ENCODE assay signal across 8 cellular contexts in genomic region chr14:32202941-32203882, GRCh38. TPM values are rescaled to one million over a fixed set of nuclear protein-coding genes. Genes with fewer than 3 reads are reported as not detected.
DNase-seq lines count a peak whose midpoint lies in the region; ATAC-seq and TF ChIP-seq lines count a peak whose summit lies in the region.

Gene RNU6-8 (minus strand): TSS chr14:32203269.

- H3K4me3 Mint-ChIP-seq in progenitor cell of endocrine pancreas (ENCODE audit: low read depth), result peak within 1 kb of the TSS; percentile 86

- H3K4me3 ChIP-seq in GM12875 (ENCODE audit: low read depth, low read length) (peak within 1 kb of the TSS; percentile 42), upper lobe of right lung (peak within 1 kb of the TSS; percentile 91)

- peak; percentile 92 for DNase-seq in NCI-H1105 treated with DMSO at 0.1 percent for 48 hours (lab: John Stamatoyannopoulos, UW)
- peak; percentile 90 for DNase-seq in SW480 (ENCODE audit: low spot score)
- peak; percentile 80 for DNase-seq in amniotic epithelial cell (ENCODE audit: low read depth)
- DNase-seq in left cardiac atrium, result peak; percentile 91
- DNase-seq in progenitor cell of endocrine pancreas (ENCODE audit: low spot score, unreplicated experiment), result peak; percentile 90
- peak; percentile 95 for DNase-seq in upper lobe of right lung

- no peaks in the 10 kb centered on the region for H3K9me3 ChIP-seq in upper lobe of right lung

- H3K27me3 Mint-ChIP-seq in progenitor cell of endocrine pancreas, result no peaks in the 10 kb centered on the region

- H3K36me3 Mint-ChIP-seq in progenitor cell of endocrine pancreas (ENCODE audit: insufficient read depth), result no peaks in the 10 kb centered on the region

- ATAC-seq in HG02678 (IDR thresholded peaks at IDR 0.05; ENCODE audit: unreplicated experiment), result peak; percentile 69
- ATAC-seq in left cardiac atrium, result peak; percentile 91 to 95
- ATAC-seq in upper lobe of right lung, result peak; percentile 94

- no peaks in the 10 kb centered on the region for H3K27me3 ChIP-seq in upper lobe of right lung

- no peaks in the 10 kb centered on the region for H3K9me3 Mint-ChIP-seq in progenitor cell of endocrine pancreas (ENCODE audit: low read depth)

- intact Hi-C loops in left cardiac atrium (cut with DNase I), result loop anchor here (2.0 to 10.0 kb wide), 2 partner anchors 126 to 128 kb away; partner anchors contain the start of gene ARHGAP5 (in 2 of the 2)
- intact Hi-C loops in upper lobe of right lung (cut with DNase I), result no loop called here

- H3K27ac ChIP-seq in upper lobe of right lung, result peak within 1 kb of the TSS; percentile 94

- H3K27ac Mint-ChIP-seq in progenitor cell of endocrine pancreas, result peak within 1 kb of the TSS; percentile 100

- peaks cover 18% of the 10 kb centered on the region for H3K4me1 Mint-ChIP-seq in progenitor cell of endocrine pancreas (ENCODE audit: low read depth)

- TF ChIP-seq CTCF in GM12875 (IDR thresholded peaks at IDR 0.05; ENCODE audit: borderline replicate concordance, insufficient read depth, low read depth, low read length) (no peak), progenitor cell of endocrine pancreas (IDR thresholded peaks at IDR 0.05; ENCODE audit: unreplicated experiment) (no peak), upper lobe of right lung (IDR thresholded peaks at IDR 0.05) (no peak)

- H3K36me3 ChIP-seq in upper lobe of right lung, result no peaks in the 10 kb centered on the region

- peaks cover 7% of the 10 kb centered on the region for H3K4me1 ChIP-seq in upper lobe of right lung

RNA-seq across cellular contexts. Expression of gene RNU6-8, which starts in this region (rescaled TPM):
- not detected for total RNA-seq in left cardiac atrium
- total RNA-seq in progenitor cell of endocrine pancreas, result not detected in 2 replicates
- not detected for total RNA-seq in upper lobe of right lung

Comparison
In these comparisons a context has a peak if more than half of its experiments do, and no peak if none do; other contexts are left out.
1. Peak in every context shown above with its lines: DNase-seq, ATAC-seq, H3K4me3 ChIP-seq and H3K27ac ChIP-seq.
2. Peak in DNase-seq and ATAC-seq in left cardiac atrium; RNA of the gene not detected or under 1 TPM.
3. Peak in DNase-seq in progenitor cell of endocrine pancreas; RNA of the gene not detected or under 1 TPM.
4. Peak in DNase-seq, ATAC-seq, H3K4me3 ChIP-seq and H3K27ac ChIP-seq in upper lobe of right lung; RNA of the gene not detected or under 1 TPM.